15 cellular contexts compared by ENCODE assay signal in genomic region chr19:4693078-4693350, GRCh38. TPM values are rescaled to one million over a fixed set of nuclear protein-coding genes. Genes with fewer than 3 reads are reported as not detected.
DNase-seq lines count a peak whose midpoint lies in the region; ATAC-seq and TF ChIP-seq lines count a peak whose summit lies in the region.
"Had no signal": no experiment of that assay in that cellular context is flagged by ENCODE, and none has a peak within 500 bp of the region (broad histone marks: within the 10 kb centered on the region; RNA-seq: fewer than 3 reads in every experiment).

No MANE protein-coding gene starts in this region.

- H4K91ac ChIP-seq in neuronal stem cell (ENCODE audit: low read depth, low read length, poor library complexity), result no peak overlapping the region

- no peaks in the 10 kb centered on the region for H3K27me3 ChIP-seq in mammary epithelial cell (ENCODE audit: insufficient read depth, low read length)
- no peaks in the 10 kb centered on the region for H3K27me3 ChIP-seq in neuronal stem cell (ENCODE audit: control insufficient read depth in 3 of 3, insufficient read depth in 3 of 3, low read depth in 1 of 3, low read length in 3 of 3)
- H3K27me3 ChIP-seq in suprapubic skin, result no peaks in the 10 kb centered on the region

- in situ Hi-C loops in mammary epithelial cell (cut with MboI; ENCODE audit: low sequenced_read_pairs in 2 of 2), result no loop called here

- DNase-seq in MCF 10A (ENCODE audit: unreplicated experiment) (no peak), mammary epithelial cell (no peak), neuronal stem cell (ENCODE audit: low spot score) (no peak), suprapubic skin (ENCODE audit: low spot score in 2 of 2) (no peak), DMS79 (lab: John Stamatoyannopoulos, UW) (no peak)
- DNase-seq: 8988T, KBM-7, NCI-H1436, NCI-H2081, NCI-H510A, Right ventricle myocardium superior had no signal

- H2AFZ ChIP-seq in mammary epithelial cell (ENCODE audit: low read depth, low read length), result no peak overlapping the region
- no peak overlapping the region for H2AFZ ChIP-seq in neuronal stem cell (ENCODE audit: low read length)

- peaks cover 81% of the 10 kb centered on the region for H3K36me3 Mint-ChIP-seq in MCF 10A (ENCODE audit: insufficient read depth, unreplicated experiment)

- H3K4me2 ChIP-seq in mammary epithelial cell (ENCODE audit: insufficient read depth, low read depth, low read length) (no peak overlapping the region), neuronal stem cell (ENCODE audit: insufficient read depth, low read length, poor library complexity, severe bottlenecking) (no peak overlapping the region)

- H3K27me3 Mint-ChIP-seq in MCF 10A (ENCODE audit: insufficient read depth, unreplicated experiment), result no peaks in the 10 kb centered on the region

- intact Hi-C loops in MCF 10A (cut with micrococcal nuclease) (no loop called here), mammary epithelial cell (cut with micrococcal nuclease) (no loop called here)

- H2BK5ac ChIP-seq in neuronal stem cell (ENCODE audit: low read length), result no peak overlapping the region

- H4K20me1 ChIP-seq in mammary epithelial cell (ENCODE audit: insufficient read depth, low read length), result no peaks in the 10 kb centered on the region

- H3K27ac Mint-ChIP-seq in MCF 10A (ENCODE audit: low read depth, unreplicated experiment), result peak overlapping the region; percentile 93

- peaks cover 8% of the 10 kb centered on the region for H3K9me3 ChIP-seq in mammary epithelial cell (replicated peaks; ENCODE audit: insufficient read depth, low read length)
- H3K9me3 ChIP-seq in neuronal stem cell (replicated peaks in 1 of 2; ENCODE audit: control insufficient read depth in 2 of 2, insufficient read depth in 1 of 2, low read depth in 1 of 2, low read length in 2 of 2), result no peaks in the 10 kb centered on the region
- H3K9me3 ChIP-seq in suprapubic skin, result no peaks in the 10 kb centered on the region

- H3K14ac ChIP-seq in neuronal stem cell (ENCODE audit: low read length), result no peak overlapping the region

- peaks cover 18% of the 10 kb centered on the region for H3K79me2 ChIP-seq in mammary epithelial cell (ENCODE audit: insufficient read depth, low read length)

- no peak overlapping the region for H3K18ac ChIP-seq in neuronal stem cell (ENCODE audit: low read length)

- CTCF ChIA-PET in MCF 10A (lab: Yijun Ruan, JAX), result interaction anchor here (0.7 to 1.5 kb wide), 2 partner anchors 98 to 107 kb away, joined by 3 to 6 read pairs; partner anchors contain the start of gene FEM1A
- CTCF ChIA-PET in mammary epithelial cell (lab: Charles Lee; ENCODE audit: low non-redundant PET), result no interaction called here

- H2BK15ac ChIP-seq in neuronal stem cell (ENCODE audit: low read length), result no peak overlapping the region

- no peak overlapping the region for H2BK12ac ChIP-seq in neuronal stem cell (ENCODE audit: low read length)

- 96% methylated on average over 4 of the region's 7 CpGs for WGBS in mammary epithelial cell (ENCODE audit: low coverage, missing lambda C conversion rate)
- no CpG with 5 or more reads among the region's 7 CpGs for WGBS in neuronal stem cell (ENCODE audit: extremely low coverage in 2 of 2, insufficient read length in 2 of 2, insufficient replicate concordance in 1 of 2), 2 donors
- WGBS in suprapubic skin, result no CpG with 5 or more reads among the region's 7 CpGs

- TF ChIP-seq POLR2A in suprapubic skin (IDR thresholded peaks at IDR 0.05), result no peak

- peaks cover 42% of the 10 kb centered on the region for H3K4me1 ChIP-seq in mammary epithelial cell (ENCODE audit: insufficient read depth, low read length)
- H3K4me1 ChIP-seq in neuronal stem cell (ENCODE audit: control insufficient read depth in 2 of 2, insufficient read depth in 1 of 2, low read depth in 1 of 2, low read length in 2 of 2), result no peaks in the 10 kb centered on the region
- H3K4me1 ChIP-seq in suprapubic skin, result peaks cover 52% of the 10 kb centered on the region

- no peak for TF ChIP-seq CTCF in MCF 10A (IDR thresholded peaks at IDR 0.05; ENCODE audit: unreplicated experiment)
- TF ChIP-seq CTCF in mammary epithelial cell (conservative IDR thresholded peaks at IDR 0.05 in 1 of 2, IDR thresholded peaks at IDR 0.05 in 1 of 2; ENCODE audit: extremely low read depth in 1 of 2, insufficient read depth in 1 of 2, low read depth in 1 of 2, low read length in 2 of 2), result no peak
- no peak for TF ChIP-seq CTCF in suprapubic skin (IDR thresholded peaks at IDR 0.05)

- ATAC-seq in GM21737 (IDR thresholded peaks at IDR 0.05; ENCODE audit: unreplicated experiment), result no peak
- no peak for ATAC-seq in GM19452 (IDR thresholded peaks at IDR 0.05; ENCODE audit: unreplicated experiment)
- ATAC-seq: Panc1 had no signal

- H3K4me3 ChIP-seq in mammary epithelial cell (replicated peaks in 1 of 3; ENCODE audit: insufficient read depth in 1 of 3, low read depth in 2 of 3, low read length in 3 of 3), result no peak overlapping the region
- H3K4me3 ChIP-seq in neuronal stem cell (ENCODE audit: low read length in 2 of 2), result no peak overlapping the region
- no peak overlapping the region for H3K4me3 ChIP-seq in suprapubic skin

- no peak overlapping the region for H3K4ac ChIP-seq in neuronal stem cell (ENCODE audit: low read length)

- H3K79me1 ChIP-seq in neuronal stem cell (ENCODE audit: low read depth, low read length), result peaks cover 2% of the 10 kb centered on the region

- peaks cover 26% of the 10 kb centered on the region for H3K4me1 Mint-ChIP-seq in MCF 10A (ENCODE audit: insufficient read depth, unreplicated experiment)

- no peak for TF ChIP-seq EP300 in suprapubic skin (IDR thresholded peaks at IDR 0.05)

- POLR2A ChIA-PET in MCF 10A (lab: Yijun Ruan, JAX), result interaction anchor here (2.8 to 5.9 kb wide), 3 partner anchors 20 to 32 kb away, joined by 23 to 62 read pairs (median 26); partner anchors contain the start of genes DPP9 and MYDGF

- H2BK120ac ChIP-seq in neuronal stem cell (ENCODE audit: low read depth, low read length), result no peak overlapping the region

- BruUV-seq in MCF 10A (replicated peaks; lab: Mats Ljungman, UMichigan) (no TSS peak), mammary epithelial cell (replicated peaks; lab: Mats Ljungman, UMichigan) (no TSS peak)

- H3K4me3 Mint-ChIP-seq in MCF 10A (ENCODE audit: unreplicated experiment), result no peak overlapping the region

- H3K36me3 ChIP-seq in mammary epithelial cell (ENCODE audit: insufficient read depth, low read length) (peaks cover 26% of the 10 kb centered on the region), neuronal stem cell (replicated peaks in 1 of 2; ENCODE audit: control insufficient read depth in 2 of 2, insufficient read depth in 2 of 2, low read length in 2 of 2) (peaks cover 53 to 89% of the 10 kb centered on the region in 2 donors), suprapubic skin (peaks cover 92% of the 10 kb centered on the region)

- H3K9ac ChIP-seq in mammary epithelial cell (ENCODE audit: insufficient read depth, low read length) (no peak overlapping the region), neuronal stem cell (ENCODE audit: low read depth, low read length, poor library complexity) (peak overlapping the region; percentile 13)

- no peak overlapping the region for H4K8ac ChIP-seq in neuronal stem cell (ENCODE audit: low read depth, low read length)

- H3K27ac ChIP-seq in mammary epithelial cell (ENCODE audit: insufficient read depth, low read depth, low read length) (no peak overlapping the region), cingulate gyrus (ENCODE audit: low read depth, low read length) (peak overlapping the region; percentile 91), neuronal stem cell (replicated peaks; ENCODE audit: low read length) (no peak overlapping the region), suprapubic skin (peak overlapping the region; percentile 85)

- H2AK5ac ChIP-seq in neuronal stem cell (ENCODE audit: low read depth, low read length), result no peak overlapping the region

- no peaks in the 10 kb centered on the region for H3K9me3 Mint-ChIP-seq in MCF 10A (ENCODE audit: unreplicated experiment)

- peak overlapping the region; percentile 57 for H3K23ac ChIP-seq in neuronal stem cell (ENCODE audit: low read depth, low read length, poor library complexity)

- dilution Hi-C loops in mammary epithelial cell (cut with HindIII; ENCODE audit: low sequenced_read_pairs), result loop anchor here (5.0 kb wide), 2 partner anchors 46 to 91 kb away; no protein-coding TSS in a partner anchor

RNA-seq across cellular contexts. Expression of gene MYDGF, which starts 22.9 kb away (rescaled TPM):
- 188 and 231 TPM in 2 replicates for total RNA-seq in MCF 10A (2022)
- 100 to 1,000 TPM in 1 of 2 donors, 10 to 100 TPM in 1; 57.7 to 105 TPM for total RNA-seq in mammary epithelial cell
- polyA plus RNA-seq in mammary epithelial cell, result 172 TPM
- 70.4 TPM for polyA minus RNA-seq in mammary epithelial cell
- 33.5 TPM for polyA plus RNA-seq in neuronal stem cell (2013, experiment 1 of 2)
- 33.9 TPM for polyA plus RNA-seq in neuronal stem cell (2013, experiment 2 of 2)
- total RNA-seq in suprapubic skin, result 10 to 100 TPM; 17.5 to 43.6 (median 28.3) TPM

RNA-seq across cellular contexts. Expression of gene DPP9, which starts 30.6 kb away (rescaled TPM):
- total RNA-seq in MCF 10A (2022) (90.6 and 100 TPM in 2 replicates), mammary epithelial cell (100 to 1,000 TPM; 156 to 242 TPM), suprapubic skin (100 to 1,000 TPM in 2 of 4 donors, 10 to 100 TPM in 2; 51.2 to 126 (median 84.1) TPM)
- 31.5 TPM for polyA plus RNA-seq in mammary epithelial cell
- 95.5 TPM for polyA minus RNA-seq in mammary epithelial cell
- polyA plus RNA-seq in neuronal stem cell (2013, experiment 1 of 2), result 12.1 TPM
- 12.4 TPM for polyA plus RNA-seq in neuronal stem cell (2013, experiment 2 of 2)

RNA-seq across cellular contexts. Expression of gene TNFAIP8L1, which starts 53.7 kb away (rescaled TPM):
- total RNA-seq in MCF 10A (2022) (2.7 and 3.6 TPM in 2 replicates), mammary epithelial cell (1 to 10 TPM; 2.3 to 7.3 TPM), suprapubic skin (1 to 10 TPM; 4.8 to 8.3 (median 7.0) TPM)
- 4.6 TPM for polyA plus RNA-seq in mammary epithelial cell
- 1.1 TPM for polyA minus RNA-seq in mammary epithelial cell
- 15.5 TPM for polyA plus RNA-seq in neuronal stem cell (2013, experiment 1 of 2)
- 15.7 TPM for polyA plus RNA-seq in neuronal stem cell (2013, experiment 2 of 2)

Comparison
In these comparisons a context has a peak if more than half of its experiments do, and no peak if none do; other contexts are left out.
1. H3K27ac ChIP-seq: peak in cingulate gyrus (single experiment) and suprapubic skin (single experiment); none in mammary epithelial cell (single experiment) and neuronal stem cell (single experiment).